15 cellular contexts compared by ENCODE assay signal in genomic region chr12:68814490-68815231, GRCh38. TPM values are rescaled to one million over a fixed set of nuclear protein-coding genes. Genes with fewer than 3 reads are reported as not detected.
A peak's percentile ranks its signal among the peaks of the same experiment; 100 is the strongest.
DNase-seq lines count a peak whose midpoint lies in the region; ATAC-seq and TF ChIP-seq lines count a peak whose summit lies in the region.
"Had no signal": no experiment of that assay in that cellular context is flagged by ENCODE, and none has a peak within 500 bp of the region (broad histone marks: within the 10 kb centered on the region; RNA-seq: fewer than 3 reads in every experiment).

No MANE protein-coding gene starts in this region.

- ATAC-seq in HG03378 (IDR thresholded peaks at IDR 0.05; ENCODE audit: unreplicated experiment): no peak

- H3K27ac ChIP-seq in ascending aorta: no peak overlapping the region
- H3K27ac ChIP-seq: HL-60 had no signal

- H3K4me1 Mint-ChIP-seq in T-helper 2 cell treated with Interferon-gamma antibody and Interleukin-4, amounts not matched to agents 5 μg/mL and 100 μg/mL, for 36 hours (ENCODE audit: low read depth): peaks cover 35% of the 10 kb centered on the region
- H3K4me1 Mint-ChIP-seq in brain: peaks cover 78% of the 10 kb centered on the region

- no peaks in the 10 kb centered on the region for H3K27me3 Mint-ChIP-seq in T-helper 2 cell treated with Interferon-gamma antibody and Interleukin-4, amounts not matched to agents 5 μg/mL and 100 μg/mL, for 36 hours (ENCODE audit: low read depth)
- no peaks in the 10 kb centered on the region for H3K27me3 Mint-ChIP-seq in brain

- H3K4me1 ChIP-seq in neuron (ENCODE audit: insufficient read depth, low read length) (peaks cover 11% of the 10 kb centered on the region), ascending aorta (peaks cover 2 to 26% of the 10 kb centered on the region in 2 donors)

- no peak overlapping the region for H2AFZ ChIP-seq in neuron (ENCODE audit: low read depth, low read length)

- H3K9me3 Mint-ChIP-seq in T-helper 2 cell treated with Interferon-gamma antibody and Interleukin-4, amounts not matched to agents 5 μg/mL and 100 μg/mL, for 36 hours: no peaks in the 10 kb centered on the region
- H3K9me3 Mint-ChIP-seq in brain: peaks cover 0 to 8% (median 0%) of the 10 kb centered on the region in 5 experiments

- H3K9me3 ChIP-seq in neuron (ENCODE audit: low read length): no peaks in the 10 kb centered on the region
- H3K9me3 ChIP-seq in ascending aorta: no peaks in the 10 kb centered on the region
- H3K9me3 ChIP-seq: adrenal gland had no signal

- intact Hi-C loops in ascending aorta (cut with DNase I): no loop called here

- H3K36me3 ChIP-seq in neuron (ENCODE audit: insufficient read depth, low read length): peaks cover 86% of the 10 kb centered on the region
- H3K36me3 ChIP-seq in ascending aorta: peaks cover 54 to 83% of the 10 kb centered on the region in 2 donors

- H3K27me3 ChIP-seq in neuron (ENCODE audit: insufficient read depth, low read length) (no peaks in the 10 kb centered on the region), ascending aorta (no peaks in the 10 kb centered on the region)
- H3K27me3 ChIP-seq: adrenal gland had no signal

- no peak for DNase-seq in T-helper 2 cell treated with Interferon-gamma antibody and Interleukin-4, amounts not matched to agents 5 μg/mL and 100 μg/mL, for 36 hours (ENCODE audit: low spot score)
- DNase-seq in T-helper 2 cell (no peak), HFF-Myc (ENCODE audit: extremely low read depth, low read depth) (no peak), ascending aorta (ENCODE audit: low spot score in 2 of 2) (no peak), nucleus accumbens (lab: John Stamatoyannopoulos, UW) (no peak)
- DNase-seq: adrenal gland, Calu3, H7, NCI-H2081, NCI-H82, Right ventricle myocardium superior had no signal

- peak overlapping the region; percentile 48 for H3K4me3 Mint-ChIP-seq in T-helper 2 cell treated with Interferon-gamma antibody and Interleukin-4, amounts not matched to agents 5 μg/mL and 100 μg/mL, for 36 hours
- peak overlapping the region in 4 of 5 experiments; percentile 3 to 33 (median 28) for H3K4me3 Mint-ChIP-seq in brain

- H3K4me3 ChIP-seq in HFF-Myc (replicated peaks; ENCODE audit: low read depth, low read length) (peak overlapping the region; percentile 25; the same call in 1 of the 2 replicates), neuron (ENCODE audit: low read length) (peak overlapping the region; percentile 11), ascending aorta (peak overlapping the region in 1 of 2 donors; percentile 8)
- H3K4me3 ChIP-seq: adrenal gland had no signal

- TF ChIP-seq CTCF in HFF-Myc (IDR thresholded peaks at IDR 0.05; ENCODE audit: low read depth, low read length, missing control alignments): no peak
- TF ChIP-seq CTCF in brain (conservative IDR thresholded peaks at IDR 0.05): no peak
- no peak for TF ChIP-seq CTCF in ascending aorta (IDR thresholded peaks at IDR 0.05)

- peaks cover 62% of the 10 kb centered on the region for H3K36me3 Mint-ChIP-seq in T-helper 2 cell treated with Interferon-gamma antibody and Interleukin-4, amounts not matched to agents 5 μg/mL and 100 μg/mL, for 36 hours (ENCODE audit: low read depth)
- peaks cover 81% of the 10 kb centered on the region for H3K36me3 Mint-ChIP-seq in brain

- no peak overlapping the region for H3K27ac Mint-ChIP-seq in T-helper 2 cell treated with Interferon-gamma antibody and Interleukin-4, amounts not matched to agents 5 μg/mL and 100 μg/mL, for 36 hours
- peak overlapping the region in 3 of 5 experiments; percentile 0 to 16 (median 2) for H3K27ac Mint-ChIP-seq in brain

RNA-seq across cellular contexts. Expression of gene MDM2, which starts 6.7 kb away (rescaled TPM):
- 16.4 TPM for polyA plus RNA-seq in brain (ENCODE audit: insufficient read depth, low read depth, low replicate concordance)
- 24.2 TPM for total RNA-seq in ascending aorta
